ENCODE assay signal across 1 cellular context in genomic region chr4:1040344-1041146, GRCh38.
TF ChIP-seq lines count a peak whose summit lies in the region.

No MANE protein-coding gene starts in this region.

TF ChIP-seq in WTC11, 78 proteins besides CTCF, POLR2A, EP300 and RAD21:
- TF ChIP-seq ZNF396 (CRISPR knock-in tag; IDR thresholded peaks at IDR 0.05; ENCODE audit: borderline replicate concordance) (no peak), ZNF317 (CRISPR knock-in tag; IDR thresholded peaks at IDR 0.05; ENCODE audit: borderline replicate concordance, low read depth) (no peak), ZNF263 (CRISPR knock-in tag; IDR thresholded peaks at IDR 0.05; ENCODE audit: low read depth) (no peak)
